ENCODE assay signal across 8 cellular contexts in genomic region chr9:86405926-86406325, GRCh38. TPM values are rescaled to one million over a fixed set of nuclear protein-coding genes. Genes with fewer than 3 reads are reported as not detected.
A peak's percentile ranks its signal among the peaks of the same experiment; 100 is the strongest.
DNase-seq lines count a peak whose midpoint lies in the region; ATAC-seq lines count a peak whose summit lies in the region.

No MANE protein-coding gene starts in this region.

- no peak overlapping the region for H3K27ac Mint-ChIP-seq in CD4-positive, alpha-beta memory T cell

- POLR2A ChIA-PET in CD4-positive, alpha-beta memory T cell (lab: Charles Lee; ENCODE audit: partially characterized antibody) = no interaction called here

- H3K27me3 ChIP-seq in CD4-positive, alpha-beta memory T cell (ENCODE audit: insufficient read depth, low read length) = peaks cover 5% of the 10 kb centered on the region

- H3K9me3 ChIP-seq in CD4-positive, alpha-beta memory T cell (ENCODE audit: control insufficient read depth in 1 of 2, low read length in 2 of 2) = no peaks in the 10 kb centered on the region

- DNase-seq in HCEC 1CT (peak; percentile 96), SW 1271 (lab: John Stamatoyannopoulos, UW) (peak; percentile 33 to 39), glomerular visceral epithelial cell (ENCODE audit: extremely low spot score) (peak; percentile 50), NCI-H524 (lab: John Stamatoyannopoulos, UW) (no peak)
- peak; percentile 6 to 31 for DNase-seq in stimulated activated CD4-positive, alpha-beta T cell treated with anti-CD3 and anti-CD28 coated beads, Interleukin-2, amount 100 ng/mL, for 24 hours
- DNase-seq in activated effector memory CD4-positive, alpha-beta T cell treated with Interleukin-2 at 50 U/mL for 16 hours = no peak
- no peak for DNase-seq in CD4-positive, alpha-beta memory T cell

- no peaks in the 10 kb centered on the region for H3K9me3 Mint-ChIP-seq in CD4-positive, alpha-beta memory T cell

- no peak overlapping the region for H3K27ac ChIP-seq in CD4-positive, alpha-beta memory T cell (ENCODE audit: low read depth, low read length)

- H3K4me3 ChIP-seq in CD4-positive, alpha-beta memory T cell (ENCODE audit: low read length in 2 of 2) = no peak overlapping the region

- intact Hi-C loops in CD4-positive, alpha-beta memory T cell (cut with micrococcal nuclease) = no loop called here

- H3K36me3 Mint-ChIP-seq in CD4-positive, alpha-beta memory T cell = no peaks in the 10 kb centered on the region

- CTCF ChIA-PET in CD4-positive, alpha-beta memory T cell (lab: Charles Lee; ENCODE audit: partially characterized antibody) = interaction anchor here (2.6 kb wide), 1 partner anchor 8 kb away, joined by 20 read pairs; no protein-coding TSS in a partner anchor

- no peak overlapping the region for H3K4me3 Mint-ChIP-seq in CD4-positive, alpha-beta memory T cell

- H3K36me3 ChIP-seq in CD4-positive, alpha-beta memory T cell (ENCODE audit: insufficient read depth, low read length) = no peaks in the 10 kb centered on the region

- peaks cover 17 to 22% of the 10 kb centered on the region in 2 donors for H3K27me3 Mint-ChIP-seq in CD4-positive, alpha-beta memory T cell

- no peak for ATAC-seq in GM18519 (IDR thresholded peaks at IDR 0.05; ENCODE audit: low FRiP score, unreplicated experiment)

- no peaks in the 10 kb centered on the region for H3K4me1 Mint-ChIP-seq in CD4-positive, alpha-beta memory T cell

- H3K4me1 ChIP-seq in CD4-positive, alpha-beta memory T cell (ENCODE audit: insufficient read depth, low read length) = no peaks in the 10 kb centered on the region

RNA-seq across cellular contexts. Expression of gene TUT7, which starts 51.7 kb away (rescaled TPM):
- 10 to 100 TPM; 60.2 to 64.1 TPM for total RNA-seq in CD4-positive, alpha-beta memory T cell
- polyA plus RNA-seq in CD4-positive, alpha-beta memory T cell = 10 to 100 TPM in 1 of 2 donors, 1 to 10 TPM in 1; 9.5 to 30.4 TPM

Comparison
In these comparisons a context has a peak if more than half of its experiments do, and no peak if none do; other contexts are left out.
1. DNase-seq: peak in HCEC 1CT (single experiment), SW 1271 (2 of 2), glomerular visceral epithelial cell (single experiment) and stimulated activated CD4-positive, alpha-beta T cell treated with anti-CD3 and anti-CD28 coated beads, Interleukin-2, amount 100 ng/mL, for 24 hours (2 of 2); none in NCI-H524 (0 of 2), activated effector memory CD4-positive, alpha-beta T cell treated with Interleukin-2 at 50 U/mL for 16 hours (single experiment) and CD4-positive, alpha-beta memory T cell (0 of 5).